In genomic region chr1:26278303-26278702, GRCh38 we compare ENCODE assay signal across 8 cellular contexts. TPM values are rescaled to one million over a fixed set of nuclear protein-coding genes. Genes with fewer than 3 reads are reported as not detected.
DNase-seq lines count a peak whose midpoint lies in the region; ATAC-seq, FAIRE-seq and TF ChIP-seq lines count a peak whose summit lies in the region.

No MANE protein-coding gene starts in this region.

- no peak for FAIRE-seq in urothelium cell line (lab: Jason Lieb, UNC)

- H3K9me3 ChIP-seq in adipocyte (ENCODE audit: control insufficient read depth, low read length) = no peaks in the 10 kb centered on the region
- H3K9me3 ChIP-seq in hepatocyte (ENCODE audit: low read depth) = no peaks in the 10 kb centered on the region
- H3K9me3 ChIP-seq in transverse colon = no peaks in the 10 kb centered on the region

- peak overlapping the region; percentile 34 for H3K4me2 ChIP-seq in hepatocyte

- peak; percentile 31 for TF ChIP-seq POLR2A in transverse colon (IDR thresholded peaks at IDR 0.05)

- H3K9ac ChIP-seq in adipocyte (ENCODE audit: low read length) = peak overlapping the region; percentile 93

- H3K79me2 ChIP-seq in hepatocyte = peaks cover 19% of the 10 kb centered on the region

- H3K27ac ChIP-seq in hepatocyte = peak overlapping the region; percentile 94
- peak overlapping the region; percentile 93 to 98 (median 96) for H3K27ac ChIP-seq in transverse colon

- H3K27me3 ChIP-seq in adipocyte (replicated peaks; ENCODE audit: control insufficient read depth, insufficient read depth, low read length) = no peaks in the 10 kb centered on the region
- H3K27me3 ChIP-seq in hepatocyte = no peaks in the 10 kb centered on the region
- H3K27me3 ChIP-seq in transverse colon = no peaks in the 10 kb centered on the region

- in situ Hi-C loops in transverse colon (cut with MboI; ENCODE audit: low pct_ligation_motif_present in 1 of 4, low pct_unique_long_range_greater_than_20kb in 1 of 4, low sequenced_read_pairs in 3 of 4) = loop anchor here in 3 of 4 donors (5.0 to 10.0 kb wide), 2 partner anchors 44 to 46 kb away; no protein-coding TSS in a partner anchor

- ATAC-seq in HG03025 (IDR thresholded peaks at IDR 0.05; ENCODE audit: low FRiP score, unreplicated experiment) = no peak

- no peaks in the 10 kb centered on the region for H4K20me1 ChIP-seq in hepatocyte (ENCODE audit: insufficient read depth, poor library complexity, severe bottlenecking)

- no peak for TF ChIP-seq EP300 in transverse colon (IDR thresholded peaks at IDR 0.05; ENCODE audit: low read depth)

- no peak overlapping the region for H2AFZ ChIP-seq in hepatocyte

- H3K4me3 ChIP-seq in adipocyte (ENCODE audit: low read length) (peak overlapping the region; percentile 85), hepatocyte (no peak overlapping the region), transverse colon (no peak overlapping the region)

- no peak for TF ChIP-seq CTCF in hepatocyte (IDR thresholded peaks at IDR 0.05; ENCODE audit: poor library complexity)
- TF ChIP-seq CTCF in transverse colon (IDR thresholded peaks at IDR 0.05) = no peak

- DNase-seq in activated CD8-positive, alpha-beta memory T cell treated with anti-CD3 and anti-CD28 coated beads for 24 hours = peak; percentile 63
- no peak for DNase-seq in activated CD8-positive, alpha-beta memory T cell treated with anti-CD3 and anti-CD28 coated beads, Interleukin-2, amount 50 U/mL, for 4 hours
- peak; percentile 72 for DNase-seq in adipocyte (ENCODE audit: low read depth)
- peak; percentile 79 for DNase-seq in hepatocyte (ENCODE audit: low spot score)
- peak; percentile 90 for DNase-seq in transverse colon
- DNase-seq in NCI-H2227 (lab: John Stamatoyannopoulos, UW; ENCODE audit: unreplicated experiment) = no peak
- DNase-seq in urothelium cell line (ENCODE audit: low spot score) = no peak

- no peaks in the 10 kb centered on the region for H3K9me2 ChIP-seq in hepatocyte (replicated peaks; ENCODE audit: insufficient read depth)

- 50% methylated on average over 4 of the region's 4 CpGs for WGBS in hepatocyte (ENCODE audit: low lambda C conversion rate, missing lambda C conversion rate)
- 28 to 32% methylated on average over 4 of the region's 4 CpGs for WGBS in transverse colon (ENCODE audit: low coverage in 1 of 2), 2 donors

- intact Hi-C loops in transverse colon (cut with DNase I; ENCODE audit: low total_unique reads) = loop anchor here (2.0 kb wide), 1 partner anchor 42 kb away; no protein-coding TSS in a partner anchor

- H3K36me3 ChIP-seq in adipocyte (ENCODE audit: control insufficient read depth, insufficient read depth, low read length, severe bottlenecking) (peaks cover 4% of the 10 kb centered on the region), hepatocyte (replicated peaks; ENCODE audit: insufficient read depth, low read depth) (no peaks in the 10 kb centered on the region), transverse colon (no peaks in the 10 kb centered on the region)

- H3K4me1 ChIP-seq in adipocyte (ENCODE audit: control insufficient read depth, insufficient read depth, low read length) (peaks cover 74% of the 10 kb centered on the region), hepatocyte (ENCODE audit: insufficient read depth) (peaks cover 58% of the 10 kb centered on the region), transverse colon (peaks cover 40 to 70% (median 56%) of the 10 kb centered on the region in 4 donors)

RNA-seq across cellular contexts. Expression of gene SH3BGRL3, which starts 1.6 kb away (rescaled TPM):
- total RNA-seq in hepatocyte (35.9 and 36.6 TPM in 2 replicates), transverse colon (100 to 1,000 TPM; 134 to 314 (median 215) TPM)
- 411 and 420 TPM in 2 replicates for polyA plus RNA-seq in hepatocyte

RNA-seq across cellular contexts. Expression of gene UBXN11, which starts 28.1 kb away (rescaled TPM):
- total RNA-seq in hepatocyte = 3.1 and 6.9 TPM in 2 replicates
- 17.1 and 34.0 TPM in 2 replicates for polyA plus RNA-seq in hepatocyte
- total RNA-seq in transverse colon = 10 to 100 TPM in 2 of 4 donors, 1 to 10 TPM in 2; 4.9 to 17.9 (median 12.0) TPM

RNA-seq across cellular contexts. Expression of gene CD52, which starts 39.5 kb away (rescaled TPM):
- total RNA-seq in hepatocyte (1.2 and 8.1 TPM in 2 replicates), transverse colon (10 to 100 TPM in 2 of 4 donors, 1 to 10 TPM in 1, not detected in 1; 5.3 to 56.1 (median 21.1) TPM)
- 3.9 and 12.9 TPM in 2 replicates for polyA plus RNA-seq in hepatocyte

RNA-seq across cellular contexts. Expression of gene CEP85, which starts 44.3 kb away (rescaled TPM):
- total RNA-seq in hepatocyte (11.4 and 14.6 TPM in 2 replicates), transverse colon (10 to 100 TPM in 3 of 4 donors, 1 to 10 TPM in 1; 8.6 to 73.8 (median 13.6) TPM)
- polyA plus RNA-seq in hepatocyte = 12.4 and 15.3 TPM in 2 replicates

Comparison
In these comparisons a context has a peak if more than half of its experiments do, and no peak if none do; other contexts are left out.
1. DNase-seq: peak in activated CD8-positive, alpha-beta memory T cell treated with anti-CD3 and anti-CD28 coated beads for 24 hours (single experiment), adipocyte (single experiment), hepatocyte (single experiment) and transverse colon (single experiment); none in activated CD8-positive, alpha-beta memory T cell treated with anti-CD3 and anti-CD28 coated beads, Interleukin-2, amount 50 U/mL, for 4 hours (single experiment), NCI-H2227 (single experiment) and urothelium cell line (single experiment).